ENCODE assay signal across 21 cellular contexts in genomic region chr13:48876289-48876688, GRCh38.
"Had no signal": no experiment of that assay in that cellular context is flagged by ENCODE, and none has a peak within 500 bp of the region (broad histone marks: within the 10 kb centered on the region; RNA-seq: fewer than 3 reads in every experiment).

No MANE protein-coding gene starts in this region.

- H3K9ac ChIP-seq: parathyroid adenoma had no signal

- H3K36me3 ChIP-seq: breast epithelium, upper lobe of left lung had no signal

- H3K9me3 Mint-ChIP-seq: activated CD4-positive, alpha-beta T cell treated with anti-CD3 and anti-CD28 coated beads, Interleukin-2, amount 10 ng/mL, durations not matched to agents 7 days and 5 days; activated T-cell treated with anti-CD3 and anti-CD28 coated beads, Interleukin-2, amount 50 U/mL, for 24 hours; activated T-helper 17 cell treated with anti-CD3 and anti-CD28 coated beads, Interleukin-2, amount 50 U/mL, for 72 hours; central memory CD8-positive, alpha-beta T cell; memory B cell; nephron progenitor cell had no signal

- H3K4me3 Mint-ChIP-seq: activated CD4-positive, alpha-beta T cell treated with anti-CD3 and anti-CD28 coated beads, Interleukin-2, amount 10 ng/mL, durations not matched to agents 7 days and 5 days; activated T-cell treated with anti-CD3 and anti-CD28 coated beads, Interleukin-2, amount 50 U/mL, for 24 hours; activated T-helper 17 cell treated with anti-CD3 and anti-CD28 coated beads, Interleukin-2, amount 50 U/mL, for 72 hours; central memory CD8-positive, alpha-beta T cell; memory B cell; nephron progenitor cell had no signal

- DNase-seq: activated CD4-positive, alpha-beta T cell treated with anti-CD3 and anti-CD28 coated beads, Interleukin-2, amount 10 ng/mL, durations not matched to agents 7 days and 5 days; activated CD4-positive, CD25-positive, alpha-beta regulatory T cell treated with anti-CD3 and anti-CD28 coated beads, Interleukin-2, amount 50 U/mL, for 72 hours; activated T-cell treated with anti-CD3 and anti-CD28 coated beads, Interleukin-2, amount 50 U/mL, for 24 hours; erythroblast; foreskin fibroblast; left colon; mucosa of descending colon; nephron progenitor cell; nucleus accumbens; right cardiac atrium; stimulated activated CD4-positive, alpha-beta T cell treated with anti-CD3 and anti-CD28 coated beads, Interleukin-12 subunit alpha, Interleukin-12 subunit beta, amount 100 ng/mL, for 4 hours; stimulated activated CD4-positive, alpha-beta T cell treated with anti-CD3 and anti-CD28 coated beads, Interleukin-4, amount 100 ng/mL, for 4 hours; stimulated activated naive CD8-positive, alpha-beta T cell treated with anti-CD3 and anti-CD28 coated beads, Interleukin-15, Interleukin-2, amounts not matched to agents 100 U/mL and 50 U/mL, for 24 hours; upper lobe of left lung had no signal

- H3K27me3 ChIP-seq: breast epithelium, upper lobe of left lung had no signal

- ATAC-seq: activated naive CD4-positive, alpha-beta T cell treated with anti-CD3 and anti-CD28 coated beads, Interleukin-2, amount 50 U/mL, for 72 hours; activated T-helper 17 cell treated with anti-CD3 and anti-CD28 coated beads, Interleukin-2, amount 50 U/mL, for 72 hours; left colon; mucosa of descending colon; right cardiac atrium; stimulated activated naive CD8-positive, alpha-beta T cell treated with anti-CD3 and anti-CD28 coated beads, Interleukin-15, Interleukin-2, amounts not matched to agents 100 U/mL and 50 U/mL, for 24 hours had no signal

- H3K4me1 ChIP-seq: breast epithelium, parathyroid adenoma, upper lobe of left lung had no signal

- H3K27ac Mint-ChIP-seq: activated CD4-positive, alpha-beta T cell treated with anti-CD3 and anti-CD28 coated beads, Interleukin-2, amount 10 ng/mL, durations not matched to agents 7 days and 5 days; activated naive CD4-positive, alpha-beta T cell treated with anti-CD3 and anti-CD28 coated beads, Interleukin-2, amount 50 U/mL, for 72 hours; activated T-cell treated with anti-CD3 and anti-CD28 coated beads, Interleukin-2, amount 50 U/mL, for 24 hours; activated T-helper 17 cell treated with anti-CD3 and anti-CD28 coated beads, Interleukin-2, amount 50 U/mL, for 72 hours; memory B cell; nephron progenitor cell had no signal

- H3K36me3 Mint-ChIP-seq: activated naive CD4-positive, alpha-beta T cell treated with anti-CD3 and anti-CD28 coated beads, Interleukin-2, amount 50 U/mL, for 72 hours; memory B cell had no signal

- H3K4me1 Mint-ChIP-seq: central memory CD8-positive, alpha-beta T cell; memory B cell had no signal

- H3K4me3 ChIP-seq: breast epithelium, mucosa of descending colon, upper lobe of left lung had no signal

- H3K27ac ChIP-seq: breast epithelium, parathyroid adenoma, upper lobe of left lung, VCaP had no signal

- H3K9me3 ChIP-seq: breast epithelium, mucosa of descending colon, upper lobe of left lung had no signal
